Comparison of ENCODE assay signal across 18 cellular contexts in genomic region chr11:20000022-20000392, GRCh38.
DNase-seq lines count a peak whose midpoint lies in the region; ATAC-seq and TF ChIP-seq lines count a peak whose summit lies in the region.
"Had no signal": no experiment of that assay in that cellular context is flagged by ENCODE, and none has a peak within 500 bp of the region (broad histone marks: within the 10 kb centered on the region; RNA-seq: fewer than 3 reads in every experiment).

No MANE protein-coding gene starts in this region.

- no peak overlapping the region for H2BK20ac ChIP-seq in H9 (ENCODE audit: low read depth, low read length, poor library complexity, severe bottlenecking)

- peaks cover 0 to 20% (median 2%) of the 10 kb centered on the region in 3 experiments; a peak in 5 of 7 replicates for H3K36me3 Mint-ChIP-seq in H9 (ENCODE audit: insufficient read depth in 1 of 3, low read depth in 3 of 3)
- peaks cover 5% of the 10 kb centered on the region for H3K36me3 Mint-ChIP-seq in T-helper 17 cell (ENCODE audit: low read depth)
- peaks cover 1% of the 10 kb centered on the region for H3K36me3 Mint-ChIP-seq in osteocyte (ENCODE audit: unreplicated experiment)
- H3K36me3 Mint-ChIP-seq in endothelial cell (ENCODE audit: low read depth, unreplicated experiment): peaks cover 10% of the 10 kb centered on the region
- no peaks in the 10 kb centered on the region for H3K36me3 Mint-ChIP-seq in activated T-cell treated with anti-CD3 and anti-CD28 coated beads, Interleukin-2, amount 50 U/mL, for 4 hours (ENCODE audit: insufficient read depth)
- H3K36me3 Mint-ChIP-seq: naive B cell had no signal

- no peak overlapping the region for H3K4ac ChIP-seq in H9 (ENCODE audit: low read depth, low read length)

- no peaks in the 10 kb centered on the region for H3K79me2 ChIP-seq in H9 (ENCODE audit: insufficient read depth, low read length)

- no peaks in the 10 kb centered on the region; a peak in 1 of 5 replicates for H3K9me3 Mint-ChIP-seq in H9
- H3K9me3 Mint-ChIP-seq in osteocyte (ENCODE audit: unreplicated experiment): no peaks in the 10 kb centered on the region
- H3K9me3 Mint-ChIP-seq in endothelial cell (ENCODE audit: unreplicated experiment): no peaks in the 10 kb centered on the region
- H3K9me3 Mint-ChIP-seq in activated T-cell treated with anti-CD3 and anti-CD28 coated beads, Interleukin-2, amount 50 U/mL, for 4 hours: no peaks in the 10 kb centered on the region
- H3K9me3 Mint-ChIP-seq: activated T-helper 17 cell treated with anti-CD3 and anti-CD28 coated beads, Interleukin-2, amount 50 U/mL, for 72 hours; naive B cell had no signal

- peaks cover 15% of the 10 kb centered on the region for H3K4me1 ChIP-seq in H9 (ENCODE audit: insufficient read depth, low read length)
- H3K4me1 ChIP-seq in iPS-20b (ENCODE audit: insufficient read depth, low read length): peaks cover 38% of the 10 kb centered on the region
- H3K4me1 ChIP-seq: suprapubic skin had no signal

- peaks cover 8% of the 10 kb centered on the region for H3K36me3 ChIP-seq in iPS-20b (ENCODE audit: insufficient read depth, low read depth, low read length)
- H3K36me3 ChIP-seq: lower lobe of right lung, suprapubic skin had no signal

- H3K4me3 Mint-ChIP-seq in H9 (peak overlapping the region; percentile 1 to 69; a peak in 3 of 5 replicates), T-helper 17 cell (no peak overlapping the region), osteocyte (ENCODE audit: unreplicated experiment) (no peak overlapping the region), endothelial cell (ENCODE audit: unreplicated experiment) (no peak overlapping the region)
- no peak overlapping the region for H3K4me3 Mint-ChIP-seq in activated T-cell treated with anti-CD3 and anti-CD28 coated beads, Interleukin-2, amount 50 U/mL, for 4 hours
- H3K4me3 Mint-ChIP-seq: activated CD4-positive, alpha-beta T cell treated with anti-CD3 and anti-CD28 coated beads for 36 hours; activated T-helper 17 cell treated with anti-CD3 and anti-CD28 coated beads, Interleukin-2, amount 50 U/mL, for 72 hours; naive B cell had no signal

- DNase-seq in H9: no peak
- DNase-seq in T-helper 17 cell: no peak
- no peak for DNase-seq in osteocyte (ENCODE audit: extremely low spot score, unreplicated experiment)
- DNase-seq in NCI-H1092 treated with DMSO at 0.1 percent for 48 hours (lab: John Stamatoyannopoulos, UW): no peak
- no peak for DNase-seq in endothelial cell (ENCODE audit: low spot score)
- no peak for DNase-seq in activated T-cell treated with anti-CD3 and anti-CD28 coated beads, Interleukin-2, amount 50 U/mL, for 4 hours
- DNase-seq: activated CD4-positive, alpha-beta T cell treated with anti-CD3 and anti-CD28 coated beads for 36 hours; KG1; MV-4-11; naive B cell; stimulated activated CD4-positive, alpha-beta T cell treated with anti-CD3 and anti-CD28 coated beads, Interleukin-12 subunit alpha, Interleukin-12 subunit beta, amount 100 ng/mL, for 4 hours had no signal

- H3K27me3 Mint-ChIP-seq in H9 (ENCODE audit: low read depth): peaks cover 95% of the 10 kb centered on the region
- peaks cover 33% of the 10 kb centered on the region for H3K27me3 Mint-ChIP-seq in T-helper 17 cell
- no peaks in the 10 kb centered on the region for H3K27me3 Mint-ChIP-seq in osteocyte (ENCODE audit: unreplicated experiment)
- H3K27me3 Mint-ChIP-seq in endothelial cell (ENCODE audit: unreplicated experiment): peaks cover 7% of the 10 kb centered on the region
- H3K27me3 Mint-ChIP-seq in activated T-cell treated with anti-CD3 and anti-CD28 coated beads, Interleukin-2, amount 50 U/mL, for 4 hours (ENCODE audit: low read depth): peaks cover 2% of the 10 kb centered on the region

- no peak overlapping the region for H3K27ac ChIP-seq in H9 (ENCODE audit: insufficient read length, low read depth, low read length)
- H3K27ac ChIP-seq in iPS-20b (ENCODE audit: low read length): no peak overlapping the region
- H3K27ac ChIP-seq: suprapubic skin had no signal

- H3K9me3 ChIP-seq in H9 (ENCODE audit: control insufficient read depth, low read depth, low read length) (no peaks in the 10 kb centered on the region), T-helper 17 cell (ENCODE audit: control insufficient read depth, low read length, poor library complexity, severe bottlenecking) (no peaks in the 10 kb centered on the region), iPS-20b (ENCODE audit: insufficient read depth, low read depth, low read length) (no peaks in the 10 kb centered on the region)
- H3K9me3 ChIP-seq: gastroesophageal sphincter, lower lobe of right lung, suprapubic skin had no signal

- no peaks in the 10 kb centered on the region for H3K23me2 ChIP-seq in H9 (ENCODE audit: insufficient read length, low read depth, low read length, poor library complexity, severe bottlenecking)

- H3K4me2 ChIP-seq in H9 (ENCODE audit: insufficient read depth, insufficient read length, low read length): no peak overlapping the region

- no peak overlapping the region for H3K18ac ChIP-seq in H9 (ENCODE audit: insufficient read length, low read depth, low read length)

- no peak overlapping the region for H3T11ph ChIP-seq in H9 (ENCODE audit: low read length)

- no peak overlapping the region for H2AFZ ChIP-seq in H9 (ENCODE audit: low read length)

- H2BK12ac ChIP-seq in H9 (ENCODE audit: insufficient read length, low read depth, low read length): no peak overlapping the region

- no peak overlapping the region for H4K91ac ChIP-seq in H9 (ENCODE audit: insufficient read length, low read depth, low read length)

- peak overlapping the region; percentile 11; the same call in 1 of the 2 replicates for H3K4me3 ChIP-seq in iPS-20b (ENCODE audit: low read length)
- H3K4me3 ChIP-seq: gastroesophageal sphincter, lower lobe of right lung, suprapubic skin had no signal

- H3K4me1 Mint-ChIP-seq in H9 (peaks cover 57 to 70% of the 10 kb centered on the region in 2 experiments), T-helper 17 cell (no peaks in the 10 kb centered on the region), osteocyte (ENCODE audit: unreplicated experiment) (peaks cover 40% of the 10 kb centered on the region), endothelial cell (ENCODE audit: unreplicated experiment) (peaks cover 49% of the 10 kb centered on the region)
- H3K4me1 Mint-ChIP-seq in activated T-cell treated with anti-CD3 and anti-CD28 coated beads, Interleukin-2, amount 50 U/mL, for 4 hours (ENCODE audit: low read depth): no peaks in the 10 kb centered on the region
- H3K4me1 Mint-ChIP-seq: activated CD4-positive, alpha-beta T cell treated with anti-CD3 and anti-CD28 coated beads for 36 hours; activated T-helper 17 cell treated with anti-CD3 and anti-CD28 coated beads, Interleukin-2, amount 50 U/mL, for 72 hours; naive B cell had no signal

- no peak overlapping the region for H2AK5ac ChIP-seq in H9 (ENCODE audit: insufficient read length, low read length)

- H2BK120ac ChIP-seq in H9 (ENCODE audit: low read depth, low read length, poor library complexity, severe bottlenecking): no peak overlapping the region

- no peak overlapping the region for H2BK5ac ChIP-seq in H9 (ENCODE audit: insufficient read length, low read length)

- no peaks in the 10 kb centered on the region; the same call in 1 of the 2 replicates for H3K27me3 ChIP-seq in H9 (ENCODE audit: insufficient read depth, low read length)
- peaks cover 48% of the 10 kb centered on the region for H3K27me3 ChIP-seq in iPS-20b (ENCODE audit: insufficient read depth, low read length)
- H3K27me3 ChIP-seq: gastroesophageal sphincter, suprapubic skin had no signal

- TF ChIP-seq CTCF in H9 (conservative IDR thresholded peaks at IDR 0.05): no peak
- TF ChIP-seq CTCF in osteocyte (IDR thresholded peaks at IDR 0.05): no peak
- TF ChIP-seq CTCF in endothelial cell (IDR thresholded peaks at IDR 0.05; ENCODE audit: unreplicated experiment): no peak

- no peaks in the 10 kb centered on the region for H4K20me1 ChIP-seq in H9 (ENCODE audit: control insufficient read depth, insufficient read depth, insufficient read length)

- no peak overlapping the region for H4K5ac ChIP-seq in H9 (ENCODE audit: insufficient read length, low read depth, low read length)

- no peak overlapping the region for H3K14ac ChIP-seq in H9 (ENCODE audit: insufficient read depth, low read length)

- no peaks in the 10 kb centered on the region for H3K79me1 ChIP-seq in H9 (ENCODE audit: insufficient read depth, low read depth, low read length, poor library complexity, severe bottlenecking)

- H3K56ac ChIP-seq in H9 (ENCODE audit: insufficient read length, low read depth, low read length): no peak overlapping the region

- no peak overlapping the region for H4K8ac ChIP-seq in H9 (replicated peaks; ENCODE audit: insufficient read length, low read depth, low read length)

- no CpG with 5 or more reads among the region's 3 CpGs for WGBS in H9 (ENCODE audit: extremely low coverage, insufficient read length, low lambda C conversion rate)

- H3K9ac ChIP-seq in H9 (ENCODE audit: extremely low read depth, insufficient read length, low read length) (no peak overlapping the region), iPS-20b (ENCODE audit: low read depth, low read length) (no peak overlapping the region)

- H3K27ac Mint-ChIP-seq in H9 (peak overlapping the region; percentile 63 to 95 (median 84); a peak in 6 of 7 replicates), T-helper 17 cell (peak overlapping the region; percentile 11), osteocyte (ENCODE audit: unreplicated experiment) (peak overlapping the region; percentile 25), endothelial cell (ENCODE audit: unreplicated experiment) (no peak overlapping the region)
- H3K27ac Mint-ChIP-seq: activated CD4-positive, alpha-beta T cell treated with anti-CD3 and anti-CD28 coated beads for 36 hours; activated T-helper 17 cell treated with anti-CD3 and anti-CD28 coated beads, Interleukin-2, amount 50 U/mL, for 72 hours; naive B cell had no signal

- ATAC-seq in T-helper 17 cell: no peak
- ATAC-seq in activated T-cell treated with anti-CD3 and anti-CD28 coated beads, Interleukin-2, amount 50 U/mL, for 4 hours: no peak
- ATAC-seq: activated CD4-positive, alpha-beta T cell treated with anti-CD3 and anti-CD28 coated beads for 36 hours; activated T-helper 17 cell treated with anti-CD3 and anti-CD28 coated beads, Interleukin-2, amount 50 U/mL, for 72 hours; esophagus mucosa; gastroesophageal sphincter; SK-N-SH treated with all-trans-retinoic acid at 6 μM for 48 hours had no signal

- no peak overlapping the region for H2BK15ac ChIP-seq in H9 (ENCODE audit: low read depth, low read length)

- H3K23ac ChIP-seq in H9 (ENCODE audit: insufficient read length, low read depth, low read length): no peak overlapping the region

Comparison
In these comparisons a context has a peak if more than half of its experiments do, and no peak if none do; other contexts are left out.
1. H3K4me3 Mint-ChIP-seq: peak in H9 (2 of 2); none in T-helper 17 cell (single experiment), osteocyte (single experiment), endothelial cell (single experiment) and activated T-cell treated with anti-CD3 and anti-CD28 coated beads, Interleukin-2, amount 50 U/mL, for 4 hours (single experiment).